Comparison of ENCODE assay signal across 1 cellular context in the genomic region with DNA sequence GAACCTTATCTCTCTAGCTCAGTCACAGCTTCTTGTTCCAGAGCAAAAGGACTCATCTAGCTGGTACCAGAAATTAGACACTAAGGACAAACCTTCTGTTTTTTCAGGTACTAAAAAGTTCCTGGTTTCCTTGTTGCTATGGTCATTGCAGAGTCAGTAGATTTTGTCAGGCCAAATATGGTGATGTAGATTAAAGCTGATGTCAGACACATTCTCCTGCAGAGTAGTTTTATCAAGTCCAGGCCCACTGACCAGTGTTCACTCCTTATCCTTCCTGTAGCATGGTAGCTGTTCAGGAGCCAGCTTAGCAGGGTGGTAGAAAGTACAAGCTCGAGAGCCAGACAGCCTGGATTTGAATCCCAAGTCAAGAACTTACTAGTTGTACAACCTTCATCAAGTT.
TF ChIP-seq lines count a peak whose summit lies in the region.

No MANE protein-coding gene starts in this region.

TF ChIP-seq in K562, 482 proteins besides CTCF, POLR2A, EP300 and RAD21 (continued from another document and continues in another):
- TF ChIP-seq CBX8 (IDR thresholded peaks at IDR 0.05; ENCODE audit: borderline replicate concordance, extremely low read depth, low read depth, low read length, poor library complexity, severe bottlenecking) = no peak
- TF ChIP-seq FOXJ2 (tag; IDR thresholded peaks at IDR 0.05) = peak; percentile 64; the same call in 1 of the 2 replicates
- TF ChIP-seq EGR1 (conservative IDR thresholded peaks at IDR 0.05) = no peak
- TF ChIP-seq, protein P1, sequence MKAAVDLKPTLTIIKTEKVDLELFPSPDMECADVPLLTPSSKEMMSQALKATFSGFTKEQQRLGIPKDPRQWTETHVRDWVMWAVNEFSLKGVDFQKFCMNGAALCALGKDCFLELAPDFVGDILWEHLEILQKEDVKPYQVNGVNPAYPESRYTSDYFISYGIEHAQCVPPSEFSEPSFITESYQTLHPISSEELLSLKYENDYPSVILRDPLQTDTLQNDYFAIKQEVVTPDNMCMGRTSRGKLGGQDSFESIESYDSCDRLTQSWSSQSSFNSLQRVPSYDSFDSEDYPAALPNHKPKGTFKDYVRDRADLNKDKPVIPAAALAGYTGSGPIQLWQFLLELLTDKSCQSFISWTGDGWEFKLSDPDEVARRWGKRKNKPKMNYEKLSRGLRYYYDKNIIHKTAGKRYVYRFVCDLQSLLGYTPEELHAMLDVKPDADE (conservative IDR thresholded peaks at IDR 0.05; ENCODE audit: control insufficient read depth, low read depth, low read length) = no peak
- TF ChIP-seq, protein P2, sequence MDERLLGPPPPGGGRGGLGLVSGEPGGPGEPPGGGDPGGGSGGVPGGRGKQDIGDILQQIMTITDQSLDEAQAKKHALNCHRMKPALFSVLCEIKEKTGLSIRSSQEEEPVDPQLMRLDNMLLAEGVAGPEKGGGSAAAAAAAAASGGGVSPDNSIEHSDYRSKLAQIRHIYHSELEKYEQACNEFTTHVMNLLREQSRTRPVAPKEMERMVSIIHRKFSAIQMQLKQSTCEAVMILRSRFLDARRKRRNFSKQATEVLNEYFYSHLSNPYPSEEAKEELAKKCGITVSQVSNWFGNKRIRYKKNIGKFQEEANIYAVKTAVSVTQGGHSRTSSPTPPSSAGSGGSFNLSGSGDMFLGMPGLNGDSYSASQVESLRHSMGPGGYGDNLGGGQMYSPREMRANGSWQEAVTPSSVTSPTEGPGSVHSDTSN (CRISPR knock-in tag; IDR thresholded peaks at IDR 0.05; ENCODE audit: low read depth) = no peak
- TF ChIP-seq, protein P2 (tag; conservative IDR thresholded peaks at IDR 0.05; ENCODE audit: low read depth) = no peak
- TF ChIP-seq, protein P3, sequence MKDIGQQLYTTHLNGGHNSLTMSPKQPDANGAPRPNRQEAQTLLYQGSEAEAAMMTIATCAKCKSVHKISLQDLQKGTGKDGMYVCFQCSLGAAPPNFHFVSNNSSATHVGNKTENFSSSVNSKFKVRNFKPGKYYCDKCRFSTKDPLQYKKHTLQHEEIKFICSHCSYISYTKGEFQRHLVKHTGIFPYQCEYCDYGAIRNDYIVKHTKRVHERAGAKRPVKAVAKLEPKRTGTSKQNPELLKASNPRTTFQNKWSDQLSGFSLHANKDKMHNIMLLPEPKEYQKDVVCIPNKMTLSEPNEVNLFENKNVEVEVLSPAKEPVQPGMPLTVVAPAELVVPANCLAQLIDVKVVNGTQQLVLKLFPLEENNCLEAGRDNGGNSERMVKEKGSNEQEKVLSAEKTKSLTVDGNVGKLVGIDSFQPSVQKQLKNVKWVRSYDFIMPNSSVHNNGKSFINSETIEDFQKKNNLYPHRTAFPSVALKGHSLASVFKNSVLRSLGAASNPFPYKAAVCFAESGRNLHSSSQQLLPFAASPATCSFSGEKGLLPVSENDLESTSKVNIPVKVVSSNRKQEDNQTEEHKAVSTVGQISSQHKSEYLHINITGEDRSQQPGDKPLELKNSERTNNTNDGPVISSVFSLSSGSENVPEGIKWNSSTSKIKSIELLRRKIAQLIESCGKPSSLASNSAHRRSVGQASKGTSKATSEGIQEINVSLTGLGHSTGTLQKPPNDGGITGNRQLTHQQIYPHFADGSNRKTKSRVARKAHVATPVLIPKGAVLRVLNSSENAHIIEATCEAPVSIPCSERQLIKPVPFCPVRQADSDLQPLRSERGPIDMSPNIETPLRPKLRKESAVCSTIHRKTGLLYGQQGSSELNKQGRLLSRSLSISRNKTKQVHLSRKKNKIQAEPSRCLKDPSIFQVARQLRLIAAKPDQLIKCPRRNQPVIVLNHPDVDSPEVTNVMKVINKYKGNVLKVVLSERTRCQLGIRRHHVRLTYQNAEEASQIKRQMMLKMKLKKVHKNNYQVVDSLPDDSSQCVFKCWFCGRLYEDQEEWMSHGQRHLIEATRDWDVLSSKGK (CRISPR knock-in tag; IDR thresholded peaks at IDR 0.05) = no peak
- TF ChIP-seq JUND (IDR thresholded peaks at IDR 0.05; ENCODE audit: borderline replicate concordance, low read depth, low read length) = 0 out of 2 replicates have a peak, but pooled peaks have one; percentile 14
- peak; percentile 42; the same call in 1 of the 3 replicates for TF ChIP-seq JUND (tag; IDR thresholded peaks at IDR 0.05; ENCODE audit: borderline replicate concordance, low read depth, low read length)
- TF ChIP-seq DNMT1 (IDR thresholded peaks at IDR 0.05) = no peak
- TF ChIP-seq PRMT5 (CRISPR knock-in tag; IDR thresholded peaks at IDR 0.05) = no peak
- TF ChIP-seq SAFB2 (IDR thresholded peaks at IDR 0.05; ENCODE audit: borderline replicate concordance, low read depth, low read length, severe bottlenecking) = no peak
- TF ChIP-seq SIX5 (IDR thresholded peaks at IDR 0.05; ENCODE audit: borderline replicate concordance in 1 of 2, insufficient read depth in 1 of 2, low read depth in 1 of 2, low read length in 2 of 2) = no peak
- TF ChIP-seq, protein P4, sequence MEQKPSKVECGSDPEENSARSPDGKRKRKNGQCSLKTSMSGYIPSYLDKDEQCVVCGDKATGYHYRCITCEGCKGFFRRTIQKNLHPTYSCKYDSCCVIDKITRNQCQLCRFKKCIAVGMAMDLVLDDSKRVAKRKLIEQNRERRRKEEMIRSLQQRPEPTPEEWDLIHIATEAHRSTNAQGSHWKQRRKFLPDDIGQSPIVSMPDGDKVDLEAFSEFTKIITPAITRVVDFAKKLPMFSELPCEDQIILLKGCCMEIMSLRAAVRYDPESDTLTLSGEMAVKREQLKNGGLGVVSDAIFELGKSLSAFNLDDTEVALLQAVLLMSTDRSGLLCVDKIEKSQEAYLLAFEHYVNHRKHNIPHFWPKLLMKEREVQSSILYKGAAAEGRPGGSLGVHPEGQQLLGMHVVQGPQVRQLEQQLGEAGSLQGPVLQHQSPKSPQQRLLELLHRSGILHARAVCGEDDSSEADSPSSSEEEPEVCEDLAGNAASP (IDR thresholded peaks at IDR 0.05) = no peak
- TF ChIP-seq, protein P5, sequence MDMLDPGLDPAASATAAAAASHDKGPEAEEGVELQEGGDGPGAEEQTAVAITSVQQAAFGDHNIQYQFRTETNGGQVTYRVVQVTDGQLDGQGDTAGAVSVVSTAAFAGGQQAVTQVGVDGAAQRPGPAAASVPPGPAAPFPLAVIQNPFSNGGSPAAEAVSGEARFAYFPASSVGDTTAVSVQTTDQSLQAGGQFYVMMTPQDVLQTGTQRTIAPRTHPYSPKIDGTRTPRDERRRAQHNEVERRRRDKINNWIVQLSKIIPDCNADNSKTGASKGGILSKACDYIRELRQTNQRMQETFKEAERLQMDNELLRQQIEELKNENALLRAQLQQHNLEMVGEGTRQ (CRISPR knock-in tag; IDR thresholded peaks at IDR 0.05) = no peak
- no peak for TF ChIP-seq ZNF347 (CRISPR knock-in tag; IDR thresholded peaks at IDR 0.05; ENCODE audit: low read depth)
- TF ChIP-seq ZFX (CRISPR knock-in tag; IDR thresholded peaks at IDR 0.05) = no peak
- no peak for TF ChIP-seq RBM39 (optimal IDR thresholded peaks at IDR 0.05; ENCODE audit: low read depth, low read length)
- TF ChIP-seq, protein P6, sequence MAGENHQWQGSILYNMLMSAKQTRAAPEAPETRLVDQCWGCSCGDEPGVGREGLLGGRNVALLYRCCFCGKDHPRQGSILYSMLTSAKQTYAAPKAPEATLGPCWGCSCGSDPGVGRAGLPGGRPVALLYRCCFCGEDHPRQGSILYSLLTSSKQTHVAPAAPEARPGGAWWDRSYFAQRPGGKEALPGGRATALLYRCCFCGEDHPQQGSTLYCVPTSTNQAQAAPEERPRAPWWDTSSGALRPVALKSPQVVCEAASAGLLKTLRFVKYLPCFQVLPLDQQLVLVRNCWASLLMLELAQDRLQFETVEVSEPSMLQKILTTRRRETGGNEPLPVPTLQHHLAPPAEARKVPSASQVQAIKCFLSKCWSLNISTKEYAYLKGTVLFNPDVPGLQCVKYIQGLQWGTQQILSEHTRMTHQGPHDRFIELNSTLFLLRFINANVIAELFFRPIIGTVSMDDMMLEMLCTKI (IDR thresholded peaks at IDR 0.05; ENCODE audit: partially characterized antibody) = no peak
- no peak for TF ChIP-seq PPARD (CRISPR knock-in tag; IDR thresholded peaks at IDR 0.05)
- no peak for TF ChIP-seq BRD4 (IDR thresholded peaks at IDR 0.05)
- TF ChIP-seq CREB1 (IDR thresholded peaks at IDR 0.05) = no peak
- no peak for TF ChIP-seq CREB1 (CRISPR knock-in tag; IDR thresholded peaks at IDR 0.05)
- TF ChIP-seq NR2C2 (CRISPR knock-in tag; IDR thresholded peaks at IDR 0.05) = no peak
- TF ChIP-seq NR2C2 (tag; IDR thresholded peaks at IDR 0.05) = no peak
- TF ChIP-seq ETS2 (tag; IDR thresholded peaks at IDR 0.05; ENCODE audit: borderline replicate concordance, poor library complexity, severe bottlenecking) = no peak
- TF ChIP-seq PHB (CRISPR knock-in tag; IDR thresholded peaks at IDR 0.05) = no peak
- TF ChIP-seq PHF8 (IDR thresholded peaks at IDR 0.05; ENCODE audit: borderline replicate concordance, low read length) = no peak
- no peak for TF ChIP-seq GABPB1 (CRISPR knock-in tag; IDR thresholded peaks at IDR 0.05)
- TF ChIP-seq SMARCA4 (IDR thresholded peaks at IDR 0.05) = no peak
- TF ChIP-seq ZEB2 (IDR thresholded peaks at IDR 0.05) = no peak
- TF ChIP-seq ZSCAN32 (CRISPR knock-in tag; IDR thresholded peaks at IDR 0.05) = no peak
- TF ChIP-seq HIVEP1 (CRISPR knock-in tag; IDR thresholded peaks at IDR 0.05) = no peak
- TF ChIP-seq TAL1 (IDR thresholded peaks at IDR 0.05) = peak; percentile 45; the same call in 1 of the 2 replicates
- TF ChIP-seq ZZZ3 (IDR thresholded peaks at IDR 0.05) = no peak
- TF ChIP-seq GABPA (tag; conservative IDR thresholded peaks at IDR 0.05; ENCODE audit: low read depth) = 0 out of 2 replicates have a peak, but pooled peaks have one; percentile 28
- TF ChIP-seq CHCHD3 (CRISPR knock-in tag; IDR thresholded peaks at IDR 0.05) = no peak
- no peak for TF ChIP-seq KLF1 (tag; IDR thresholded peaks at IDR 0.05)
- no peak for TF ChIP-seq ZNF143 (CRISPR knock-in tag; IDR thresholded peaks at IDR 0.05)
- TF ChIP-seq NRF1 (conservative IDR thresholded peaks at IDR 0.05 in 1 of 2, IDR thresholded peaks at IDR 0.05 in 1 of 2) = no peak
- TF ChIP-seq ARID1B (IDR thresholded peaks at IDR 0.05) = peak; percentile 49; the same call in 1 of the 2 replicates
- no peak for TF ChIP-seq ZBTB7A (IDR thresholded peaks at IDR 0.05; ENCODE audit: borderline replicate concordance, control insufficient read depth, low read depth, low read length)
- TF ChIP-seq NFE2L1 (tag; IDR thresholded peaks at IDR 0.05; ENCODE audit: borderline replicate concordance, low read depth) = no peak
- TF ChIP-seq BRCA1 (IDR thresholded peaks at IDR 0.05) = no peak
- no peak for TF ChIP-seq BRCA1 (CRISPR knock-in tag; IDR thresholded peaks at IDR 0.05)
- no peak for TF ChIP-seq GTF2E2 (tag; IDR thresholded peaks at IDR 0.05)
- TF ChIP-seq RFX5 (IDR thresholded peaks at IDR 0.05; ENCODE audit: low read depth, low read length) = no peak
- no peak for TF ChIP-seq CHD2 (IDR thresholded peaks at IDR 0.05; ENCODE audit: low read depth, low read length)
- TF ChIP-seq, protein P7, sequence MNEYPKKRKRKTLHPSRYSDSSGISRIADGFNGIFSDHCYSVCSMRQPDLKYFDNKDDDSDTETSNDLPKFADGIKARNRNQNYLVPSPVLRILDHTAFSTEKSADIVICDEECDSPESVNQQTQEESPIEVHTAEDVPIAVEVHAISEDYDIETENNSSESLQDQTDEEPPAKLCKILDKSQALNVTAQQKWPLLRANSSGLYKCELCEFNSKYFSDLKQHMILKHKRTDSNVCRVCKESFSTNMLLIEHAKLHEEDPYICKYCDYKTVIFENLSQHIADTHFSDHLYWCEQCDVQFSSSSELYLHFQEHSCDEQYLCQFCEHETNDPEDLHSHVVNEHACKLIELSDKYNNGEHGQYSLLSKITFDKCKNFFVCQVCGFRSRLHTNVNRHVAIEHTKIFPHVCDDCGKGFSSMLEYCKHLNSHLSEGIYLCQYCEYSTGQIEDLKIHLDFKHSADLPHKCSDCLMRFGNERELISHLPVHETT (CRISPR knock-in tag; conservative IDR thresholded peaks at IDR 0.05 in 1 of 2, IDR thresholded peaks at IDR 0.05 in 1 of 2) = peak in 1 of 2 experiments; percentile 38; a peak in 1 of 4 replicates
- TF ChIP-seq SMARCC2 (IDR thresholded peaks at IDR 0.05; ENCODE audit: low read depth) = no peak
- no peak for TF ChIP-seq XRCC5 (IDR thresholded peaks at IDR 0.05; ENCODE audit: low read depth, low read length)
- peak; percentile 77 for TF ChIP-seq TBP (optimal IDR thresholded peaks at IDR 0.05; ENCODE audit: low read depth, low read length)
- no peak for TF ChIP-seq ZFPM2 (CRISPR knock-in tag; IDR thresholded peaks at IDR 0.05)
- no peak for TF ChIP-seq TOE1 (IDR thresholded peaks at IDR 0.05; ENCODE audit: borderline replicate concordance)
- TF ChIP-seq TOE1 (CRISPR knock-in tag; IDR thresholded peaks at IDR 0.05; ENCODE audit: borderline replicate concordance, low read depth) = no peak
- no peak for TF ChIP-seq ZNF668 (CRISPR knock-in tag; IDR thresholded peaks at IDR 0.05)
- TF ChIP-seq SRF (CRISPR knock-in tag; IDR thresholded peaks at IDR 0.05) = peak in 1 of 2 experiments; percentile 95; a peak in 2 of 4 replicates
- TF ChIP-seq RFX1 (IDR thresholded peaks at IDR 0.05) = peak; percentile 63
- no peak for TF ChIP-seq FIP1L1 (IDR thresholded peaks at IDR 0.05; ENCODE audit: low read depth, low read length, poor library complexity, severe bottlenecking)
- no peak for TF ChIP-seq ETV6 (IDR thresholded peaks at IDR 0.05; ENCODE audit: borderline replicate concordance in 1 of 2, low read depth in 2 of 2, low read length in 1 of 2)
- TF ChIP-seq ETV6 (CRISPR knock-in tag; IDR thresholded peaks at IDR 0.05; ENCODE audit: borderline replicate concordance) = no peak
- no peak for TF ChIP-seq ARNT (IDR thresholded peaks at IDR 0.05)
- TF ChIP-seq, protein P8, sequence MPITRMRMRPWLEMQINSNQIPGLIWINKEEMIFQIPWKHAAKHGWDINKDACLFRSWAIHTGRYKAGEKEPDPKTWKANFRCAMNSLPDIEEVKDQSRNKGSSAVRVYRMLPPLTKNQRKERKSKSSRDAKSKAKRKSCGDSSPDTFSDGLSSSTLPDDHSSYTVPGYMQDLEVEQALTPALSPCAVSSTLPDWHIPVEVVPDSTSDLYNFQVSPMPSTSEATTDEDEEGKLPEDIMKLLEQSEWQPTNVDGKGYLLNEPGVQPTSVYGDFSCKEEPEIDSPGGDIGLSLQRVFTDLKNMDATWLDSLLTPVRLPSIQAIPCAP (CRISPR knock-in tag; IDR thresholded peaks at IDR 0.05; ENCODE audit: borderline replicate concordance) = no peak
- no peak for TF ChIP-seq MCM5 (IDR thresholded peaks at IDR 0.05; ENCODE audit: low read depth)
- no peak for TF ChIP-seq ZNF41 (CRISPR knock-in tag; conservative IDR thresholded peaks at IDR 0.05)
- TF ChIP-seq RBM15 (IDR thresholded peaks at IDR 0.05; ENCODE audit: insufficient read depth, low read length) = no peak
- TF ChIP-seq FOXA1 (IDR thresholded peaks at IDR 0.05; ENCODE audit: borderline replicate concordance) = no peak
